8 cellular contexts compared by ENCODE assay signal in genomic region chr5:149141957-149142851, GRCh38. TPM values are rescaled to one million over a fixed set of nuclear protein-coding genes. Genes with fewer than 3 reads are reported as not detected.
DNase-seq lines count a peak whose midpoint lies in the region; ATAC-seq and TF ChIP-seq lines count a peak whose summit lies in the region.

No MANE protein-coding gene starts in this region.

- DNase-seq in ACHN (peak; percentile 16), ascending aorta (ENCODE audit: low spot score in 2 of 2) (peak in 1 of 2 donors; percentile 76), iPS-NIHi11 (ENCODE audit: low spot score) (peak; percentile 28), foreskin melanocyte (no peak), cortex of kidney (lab: John Stamatoyannopoulos, UW) (no peak), GM19238 (ENCODE audit: insufficient read length, low spot score) (no peak)

- peak overlapping the region; percentile 77 to 88 for H3K4me3 ChIP-seq in ascending aorta
- peak overlapping the region; percentile 43 to 70 (median 49) for H3K4me3 ChIP-seq in skin epidermis

- ATAC-seq in HG03135 (IDR thresholded peaks at IDR 0.05; ENCODE audit: unreplicated experiment): peak; percentile 7

- H3K36me3 ChIP-seq in ascending aorta: no peaks in the 10 kb centered on the region

- H3K4me1 ChIP-seq in ascending aorta: peaks cover 7 to 13% of the 10 kb centered on the region in 2 donors

- in situ Hi-C loops in ACHN (cut with HindIII; ENCODE audit: low pct_ligation_motif_present, low pct_unique_long_range_greater_than_20kb, low sequenced_read_pairs): loop anchor here (25.0 kb wide), 1 partner anchor 120 kb away; the partner anchor contains the start of gene AFAP1L1

- H3K27me3 ChIP-seq in ascending aorta: no peaks in the 10 kb centered on the region

- intact Hi-C loops in ascending aorta (cut with DNase I): loop anchor here (1.0 to 10.0 kb wide), 5 partner anchors 35 to 423 kb away; partner anchors contain the start of gene GRPEL2

- H3K27ac ChIP-seq in ascending aorta (peak overlapping the region; percentile 62 to 73), skin epidermis (peak overlapping the region in 16 of 21 experiments; percentile 2 to 83 (median 51))

- no peaks in the 10 kb centered on the region for H3K9me3 ChIP-seq in ascending aorta

- no peak for TF ChIP-seq CTCF in ascending aorta (IDR thresholded peaks at IDR 0.05)

RNA-seq across cellular contexts. Expression of gene ABLIM3, which starts 0.9 kb away (rescaled TPM):
- total RNA-seq in ascending aorta: 25.8 TPM

Comparison
In these comparisons a context has a peak if more than half of its experiments do, and no peak if none do; other contexts are left out.
1. DNase-seq: peak in ACHN (single experiment) and iPS-NIHi11 (single experiment); none in foreskin melanocyte (single experiment), cortex of kidney (single experiment) and GM19238 (single experiment).